31 cellular contexts compared by ENCODE assay signal in the genomic region with DNA sequence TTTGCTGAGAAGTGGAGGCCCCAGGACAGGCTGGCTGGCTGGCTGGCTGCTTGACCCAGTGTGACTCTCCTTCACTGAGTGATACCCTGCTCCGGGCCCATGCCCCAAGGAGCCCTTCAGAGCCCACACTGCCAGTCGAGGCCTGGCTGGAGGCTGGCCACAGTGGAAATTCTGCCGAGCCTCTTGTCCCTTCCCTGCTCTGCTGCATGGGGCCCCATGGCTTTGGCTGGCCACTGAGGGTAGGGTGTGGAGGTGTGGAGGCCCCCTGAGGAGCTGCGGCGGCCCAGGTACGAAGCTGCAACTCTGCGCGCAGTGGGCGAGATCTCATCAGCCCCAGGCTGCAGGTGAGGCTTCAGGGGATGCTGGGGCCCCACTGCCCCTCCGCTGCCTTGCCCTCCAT.
"Had no signal": no experiment of that assay in that cellular context is flagged by ENCODE, and none has a peak within 500 bp of the region (broad histone marks: within the 10 kb centered on the region; RNA-seq: fewer than 3 reads in every experiment).

No MANE protein-coding gene starts in this region.

- DNase-seq: activated B cell treated with CpG ODN at 0.5 μM for 24 hours; activated CD4-positive, alpha-beta T cell treated with anti-CD3 and anti-CD28 coated beads for 48 hours; activated CD4-positive, alpha-beta T cell treated with anti-CD3 and anti-CD28 coated beads, Interleukin-2, amount 50 U/mL, for 1 hour; activated CD4-positive, alpha-beta T cell treated with anti-CD3 and anti-CD28 coated beads, Interleukin-2, amount 50 U/mL, for 48 hours; activated CD8-positive, alpha-beta memory T cell treated with anti-CD3 and anti-CD28 coated beads for 24 hours; activated CD8-positive, alpha-beta T cell treated with anti-CD3 and anti-CD28 coated beads for 36 hours; activated effector memory CD4-positive, alpha-beta T cell treated with anti-CD3 and anti-CD28 coated beads, Interleukin-2, amount 50 U/mL, for 16 hours; activated naive CD4-positive, alpha-beta T cell treated with anti-CD3 and anti-CD28 coated beads for 36 hours; activated naive CD8-positive, alpha-beta T cell treated with anti-CD3 and anti-CD28 coated beads for 36 hours; activated T-cell treated with anti-CD3 and anti-CD28 coated beads, Interleukin-2, amount 50 U/mL, for 4 hours; anterior cingulate cortex; brain microvascular endothelial cell; caudate nucleus; cerebellar nuclear complex; colonic mucosa; effector memory CD4-positive, alpha-beta T cell; endodermal cell; foreskin fibroblast; head of caudate nucleus; T-cell; T1000; WERI-Rb-1 had no signal

- H3K9me3 Mint-ChIP-seq: activated B cell treated with CpG ODN at 0.5 μM for 24 hours; activated CD8-positive, alpha-beta T cell treated with anti-CD3 and anti-CD28 coated beads for 36 hours; activated naive CD4-positive, alpha-beta T cell treated with anti-CD3 and anti-CD28 coated beads for 36 hours; activated naive CD4-positive, alpha-beta T cell treated with anti-CD3 and anti-CD28 coated beads, Interleukin-2, amount 50 U/mL, for 24 hours; activated naive CD8-positive, alpha-beta T cell treated with anti-CD3 and anti-CD28 coated beads for 36 hours; activated T-cell treated with anti-CD3 and anti-CD28 coated beads, Interleukin-2, amount 50 U/mL, for 4 hours; activated T-helper 2 cell treated with anti-CD3 and anti-CD28 coated beads, Interferon-gamma antibody, Interleukin-2, Interleukin-4, amounts not matched to agents 10 μg/mL and 5 μg/mL and 100 μg/mL, durations not matched to agents 14 hours and 24 hours and 36 hours; endodermal cell; T-cell; T-helper 1 cell treated with Interleukin-12 subunit alpha and Interleukin-12 subunit beta and Interleukin-4 antibody, amounts not matched to agents 30 μg/mL and 1 μg/mL, for 36 hours; T-helper 2 cell treated with Interferon-gamma antibody and Interleukin-4, amounts not matched to agents 5 μg/mL and 100 μg/mL, for 36 hours had no signal

- H3K27me3 ChIP-seq: brain microvascular endothelial cell, colonic mucosa had no signal

- H3K27ac ChIP-seq: brain microvascular endothelial cell, colonic mucosa, WERI-Rb-1 had no signal

- H3K4me3 ChIP-seq: colonic mucosa had no signal

- H3K9me3 ChIP-seq: colonic mucosa had no signal

- H3K4me3 Mint-ChIP-seq: activated B cell treated with CpG ODN at 0.5 μM for 24 hours; activated CD8-positive, alpha-beta T cell treated with anti-CD3 and anti-CD28 coated beads for 36 hours; activated naive CD4-positive, alpha-beta T cell treated with anti-CD3 and anti-CD28 coated beads for 36 hours; activated naive CD4-positive, alpha-beta T cell treated with anti-CD3 and anti-CD28 coated beads, Interleukin-2, amount 50 U/mL, for 24 hours; activated naive CD8-positive, alpha-beta T cell treated with anti-CD3 and anti-CD28 coated beads for 36 hours; activated T-cell treated with anti-CD3 and anti-CD28 coated beads, Interleukin-2, amount 50 U/mL, for 4 hours; endodermal cell; T-cell; T-helper 1 cell treated with Interleukin-12 subunit alpha and Interleukin-12 subunit beta and Interleukin-4 antibody, amounts not matched to agents 30 μg/mL and 1 μg/mL, for 36 hours; T-helper 2 cell treated with Interferon-gamma antibody and Interleukin-4, amounts not matched to agents 5 μg/mL and 100 μg/mL, for 36 hours had no signal

- H3K36me3 ChIP-seq: colonic mucosa, WERI-Rb-1 had no signal

- H3K27ac Mint-ChIP-seq: activated B cell treated with CpG ODN at 0.5 μM for 24 hours; activated CD8-positive, alpha-beta T cell treated with anti-CD3 and anti-CD28 coated beads for 36 hours; activated naive CD4-positive, alpha-beta T cell treated with anti-CD3 and anti-CD28 coated beads for 36 hours; activated naive CD4-positive, alpha-beta T cell treated with anti-CD3 and anti-CD28 coated beads, Interleukin-2, amount 50 U/mL, for 24 hours; activated naive CD8-positive, alpha-beta T cell treated with anti-CD3 and anti-CD28 coated beads for 36 hours; activated T-helper 2 cell treated with anti-CD3 and anti-CD28 coated beads, Interferon-gamma antibody, Interleukin-2, Interleukin-4, amounts not matched to agents 10 μg/mL and 5 μg/mL and 100 μg/mL, durations not matched to agents 14 hours and 24 hours and 36 hours; endodermal cell; T-cell; T-helper 1 cell treated with Interleukin-12 subunit alpha and Interleukin-12 subunit beta and Interleukin-4 antibody, amounts not matched to agents 30 μg/mL and 1 μg/mL, for 36 hours; T-helper 2 cell treated with Interferon-gamma antibody and Interleukin-4, amounts not matched to agents 5 μg/mL and 100 μg/mL, for 36 hours had no signal

- H3K4me1 ChIP-seq: colonic mucosa had no signal

- ATAC-seq: activated CD4-positive, CD25-positive, alpha-beta regulatory T cell treated with anti-CD3 and anti-CD28 coated beads, Interleukin-2, amount 50 U/mL, for 24 hours; activated CD8-positive, alpha-beta T cell treated with anti-CD3 and anti-CD28 coated beads for 36 hours; activated T-cell treated with anti-CD3 and anti-CD28 coated beads, Interleukin-2, amount 50 U/mL, for 4 hours; esophagus mucosa; T-cell had no signal

- FAIRE-seq: astrocyte, bronchial epithelial cell, frontal cortex had no signal

- H3K27me3 Mint-ChIP-seq: activated B cell treated with CpG ODN at 0.5 μM for 24 hours; activated naive CD4-positive, alpha-beta T cell treated with anti-CD3 and anti-CD28 coated beads, Interleukin-2, amount 50 U/mL, for 24 hours had no signal

- H3K36me3 Mint-ChIP-seq: activated naive CD8-positive, alpha-beta T cell treated with anti-CD3 and anti-CD28 coated beads for 36 hours had no signal
